35 cellular contexts compared by ENCODE assay signal in genomic region chr20:42887281-42887680, GRCh38.
DNase-seq lines count a peak whose midpoint lies in the region; ATAC-seq and TF ChIP-seq lines count a peak whose summit lies in the region.
"Had no signal": no experiment of that assay in that cellular context is flagged by ENCODE, and none has a peak within 500 bp of the region (broad histone marks: within the 10 kb centered on the region; RNA-seq: fewer than 3 reads in every experiment).

No MANE protein-coding gene starts in this region.

- TF ChIP-seq CTCF in RWPE2 (IDR thresholded peaks at IDR 0.05; ENCODE audit: poor library complexity, severe bottlenecking) (no peak), smooth muscle cell (IDR thresholded peaks at IDR 0.05; ENCODE audit: borderline replicate concordance, insufficient read depth, poor library complexity, severe bottlenecking) (no peak), mesothelial cell of epicardium (IDR thresholded peaks at IDR 0.05; ENCODE audit: unreplicated experiment) (no peak)

- H3K36me3 Mint-ChIP-seq in stimulated activated effector memory CD8-positive, alpha-beta T cell treated with anti-CD3 and anti-CD28 coated beads, Interleukin-12 subunit alpha, Interleukin-12 subunit beta, amount 100 ng/mL, for 72 hours = no peaks in the 10 kb centered on the region
- no peaks in the 10 kb centered on the region for H3K36me3 Mint-ChIP-seq in mesothelial cell of epicardium
- H3K36me3 Mint-ChIP-seq: CD14-positive monocyte; CD4-positive, alpha-beta memory T cell; CD4-positive, CD25-positive, alpha-beta regulatory T cell; CD8-positive, alpha-beta memory T cell; CD8-positive, alpha-beta T cell had no signal

- no peaks in the 10 kb centered on the region for H3F3A ChIP-seq in smooth muscle cell (ENCODE audit: low read depth)

- H3K4me3 Mint-ChIP-seq in stimulated activated effector memory CD8-positive, alpha-beta T cell treated with anti-CD3 and anti-CD28 coated beads, Interleukin-12 subunit alpha, Interleukin-12 subunit beta, amount 100 ng/mL, for 72 hours = no peak overlapping the region
- no peak overlapping the region for H3K4me3 Mint-ChIP-seq in mesothelial cell of epicardium
- H3K4me3 Mint-ChIP-seq: B cell; CD14-positive monocyte; CD4-positive, alpha-beta memory T cell; CD4-positive, alpha-beta T cell; CD4-positive, CD25-positive, alpha-beta regulatory T cell; CD8-positive, alpha-beta memory T cell; CD8-positive, alpha-beta T cell had no signal

- H3K27ac Mint-ChIP-seq in stimulated activated effector memory CD8-positive, alpha-beta T cell treated with anti-CD3 and anti-CD28 coated beads, Interleukin-12 subunit alpha, Interleukin-12 subunit beta, amount 100 ng/mL, for 72 hours = no peak overlapping the region
- H3K27ac Mint-ChIP-seq in mesothelial cell of epicardium = no peak overlapping the region
- H3K27ac Mint-ChIP-seq: B cell; CD14-positive monocyte; CD4-positive, alpha-beta memory T cell; CD4-positive, alpha-beta T cell; CD4-positive, CD25-positive, alpha-beta regulatory T cell; CD8-positive, alpha-beta memory T cell; CD8-positive, alpha-beta T cell had no signal

- H3K4me1 ChIP-seq in Karpas-422 (ENCODE audit: low read length) (peaks cover 39% of the 10 kb centered on the region), RWPE2 (ENCODE audit: insufficient read depth, poor library complexity, severe bottlenecking) (no peaks in the 10 kb centered on the region), SJCRH30 (peaks cover 23% of the 10 kb centered on the region), smooth muscle cell (ENCODE audit: low read depth) (no peaks in the 10 kb centered on the region)
- H3K4me1 ChIP-seq: A549; BE2C; BLaER1; BLaER1 treated with 17β-estradiol and CSF1 and Interleukin-3, amounts not matched to agents 10 nM and 100 nM; Caco-2 had no signal

- no peak overlapping the region for H2AFZ ChIP-seq in Karpas-422 (ENCODE audit: low read length)
- no peak overlapping the region for H2AFZ ChIP-seq in smooth muscle cell (ENCODE audit: low read depth)

- H3K27me3 ChIP-seq in Karpas-422 (ENCODE audit: low read length) (no peaks in the 10 kb centered on the region), RWPE2 (ENCODE audit: insufficient read depth, poor library complexity, severe bottlenecking) (no peaks in the 10 kb centered on the region), SJCRH30 (no peaks in the 10 kb centered on the region), smooth muscle cell (ENCODE audit: low read depth) (no peaks in the 10 kb centered on the region)
- H3K27me3 ChIP-seq: BE2C; BLaER1; BLaER1 treated with 17β-estradiol and CSF1 and Interleukin-3, amounts not matched to agents 10 nM and 100 nM had no signal

- H3K9me3 Mint-ChIP-seq in stimulated activated effector memory CD8-positive, alpha-beta T cell treated with anti-CD3 and anti-CD28 coated beads, Interleukin-12 subunit alpha, Interleukin-12 subunit beta, amount 100 ng/mL, for 72 hours = peaks cover 7% of the 10 kb centered on the region
- H3K9me3 Mint-ChIP-seq in mesothelial cell of epicardium = peaks cover 5% of the 10 kb centered on the region
- H3K9me3 Mint-ChIP-seq: CD4-positive, alpha-beta T cell had no signal

- no peak overlapping the region for H3K4me2 ChIP-seq in Karpas-422 (ENCODE audit: low read depth, low read length, poor library complexity, severe bottlenecking)
- H3K4me2 ChIP-seq in smooth muscle cell = no peak overlapping the region
- H3K4me2 ChIP-seq: A549; BLaER1; BLaER1 treated with 17β-estradiol and CSF1 and Interleukin-3, amounts not matched to agents 10 nM and 100 nM had no signal

- H3K4me1 Mint-ChIP-seq in stimulated activated effector memory CD8-positive, alpha-beta T cell treated with anti-CD3 and anti-CD28 coated beads, Interleukin-12 subunit alpha, Interleukin-12 subunit beta, amount 100 ng/mL, for 72 hours = no peaks in the 10 kb centered on the region
- H3K4me1 Mint-ChIP-seq in mesothelial cell of epicardium = no peaks in the 10 kb centered on the region
- H3K4me1 Mint-ChIP-seq: B cell; CD14-positive monocyte; CD4-positive, alpha-beta memory T cell; CD4-positive, CD25-positive, alpha-beta regulatory T cell; CD8-positive, alpha-beta memory T cell had no signal

- DNase-seq in Karpas-422 = no peak
- peak; percentile 29 for DNase-seq in RWPE2 (ENCODE audit: low spot score)
- DNase-seq in SJCRH30 = peak; percentile 77 to 88
- DNase-seq in stimulated activated effector memory CD8-positive, alpha-beta T cell treated with anti-CD3 and anti-CD28 coated beads, Interleukin-12 subunit alpha, Interleukin-12 subunit beta, amount 100 ng/mL, for 72 hours (ENCODE audit: low spot score in 2 of 2) = no peak
- DNase-seq in smooth muscle cell (lab: John Stamatoyannopoulos, UW; ENCODE audit: unreplicated experiment) = no peak
- no peak for DNase-seq in medulla oblongata (ENCODE audit: extremely low spot score)
- DNase-seq in mesothelial cell of epicardium (ENCODE audit: low spot score in 2 of 2, unreplicated experiment in 2 of 2) = no peak
- DNase-seq: 8988T; ACHN; AML-193; BE2C; C1 segment of cervical spinal cord; Caco-2; Calu3; CD4-positive, alpha-beta memory T cell; CD4-positive, alpha-beta T cell; CD4-positive, CD25-positive, alpha-beta regulatory T cell; CD8-positive, alpha-beta memory T cell; CD8-positive, alpha-beta T cell; COR-L47; DMS 273 treated with DMSO at 0.1 percent for 48 hours; DMS153; DMS53; DMS79; DMS79 treated with DMSO at 0.1 percent for 48 hours; DND-41; EL had no signal

- 74% methylated on average over 3 of the region's 3 CpGs for WGBS in smooth muscle cell (ENCODE audit: low lambda C conversion rate)

- H3K4me3 ChIP-seq in Karpas-422 (ENCODE audit: low read length) = no peak overlapping the region
- H3K4me3 ChIP-seq in RWPE2 (ENCODE audit: severe bottlenecking) = no peak overlapping the region
- H3K4me3 ChIP-seq in SJCRH30 = no peak overlapping the region
- H3K4me3 ChIP-seq in smooth muscle cell = no peak overlapping the region
- H3K4me3 ChIP-seq: A549; BLaER1; BLaER1 treated with 17β-estradiol and CSF1 and Interleukin-3, amounts not matched to agents 10 nM and 100 nM had no signal

- H3K79me2 ChIP-seq in Karpas-422 (ENCODE audit: low read length) = peaks cover 13% of the 10 kb centered on the region
- no peaks in the 10 kb centered on the region for H3K79me2 ChIP-seq in smooth muscle cell (ENCODE audit: low read depth)

- no peaks in the 10 kb centered on the region for H3K9me2 ChIP-seq in Karpas-422 (replicated peaks; ENCODE audit: insufficient read depth, low read length)

- H4K20me1 ChIP-seq in Karpas-422 (ENCODE audit: insufficient read depth, low read depth, low read length) (no peaks in the 10 kb centered on the region), smooth muscle cell (ENCODE audit: low read depth) (no peaks in the 10 kb centered on the region)
- H4K20me1 ChIP-seq: BLaER1; BLaER1 treated with 17β-estradiol and CSF1 and Interleukin-3, amounts not matched to agents 10 nM and 100 nM had no signal

- no peak for ATAC-seq in RWPE2 (ENCODE audit: low read depth)
- ATAC-seq in stimulated activated effector memory CD8-positive, alpha-beta T cell treated with anti-CD3 and anti-CD28 coated beads, Interleukin-12 subunit alpha, Interleukin-12 subunit beta, amount 100 ng/mL, for 72 hours = peak; percentile 11
- ATAC-seq in GM21390 (IDR thresholded peaks at IDR 0.05; ENCODE audit: unreplicated experiment) = no peak
- ATAC-seq: A549; CD8-positive, alpha-beta T cell had no signal

- H3K9me3 ChIP-seq in Karpas-422 (ENCODE audit: low read length) = no peaks in the 10 kb centered on the region
- H3K9me3 ChIP-seq in RWPE2 (ENCODE audit: severe bottlenecking) = peaks cover 4% of the 10 kb centered on the region
- peaks cover 2% of the 10 kb centered on the region for H3K9me3 ChIP-seq in SJCRH30 (replicated peaks)
- H3K9me3 ChIP-seq in smooth muscle cell (replicated peaks; ENCODE audit: low read depth) = no peaks in the 10 kb centered on the region
- H3K9me3 ChIP-seq: A549, BE2C, Caco-2 had no signal

- no peak overlapping the region for H3K9ac ChIP-seq in Karpas-422 (ENCODE audit: low read length)
- no peak overlapping the region for H3K9ac ChIP-seq in smooth muscle cell (ENCODE audit: low read depth)
- H3K9ac ChIP-seq: BLaER1; BLaER1 treated with 17β-estradiol and CSF1 and Interleukin-3, amounts not matched to agents 10 nM and 100 nM had no signal

- H3K27me3 Mint-ChIP-seq in mesothelial cell of epicardium (ENCODE audit: low read depth) = no peaks in the 10 kb centered on the region
- H3K27me3 Mint-ChIP-seq: B cell; CD4-positive, alpha-beta memory T cell; CD4-positive, alpha-beta T cell; CD4-positive, CD25-positive, alpha-beta regulatory T cell; CD8-positive, alpha-beta memory T cell had no signal

- H3K27ac ChIP-seq in Karpas-422 (ENCODE audit: low read length) (peak overlapping the region; percentile 47), RWPE2 (ENCODE audit: poor library complexity, severe bottlenecking) (no peak overlapping the region), SJCRH30 (peak overlapping the region; percentile 86), smooth muscle cell (ENCODE audit: low read depth) (no peak overlapping the region)
- H3K27ac ChIP-seq: 22Rv1; A549; BLaER1; BLaER1 treated with 17β-estradiol and CSF1 and Interleukin-3, amounts not matched to agents 10 nM and 100 nM; C4-2B had no signal

- peaks cover 18% of the 10 kb centered on the region for H3K36me3 ChIP-seq in Karpas-422 (ENCODE audit: insufficient read depth, low read length)
- H3K36me3 ChIP-seq in RWPE2 (ENCODE audit: low read depth) = no peaks in the 10 kb centered on the region
- no peaks in the 10 kb centered on the region for H3K36me3 ChIP-seq in SJCRH30
- H3K36me3 ChIP-seq in smooth muscle cell (ENCODE audit: low read depth) = no peaks in the 10 kb centered on the region
- H3K36me3 ChIP-seq: BE2C; BLaER1; BLaER1 treated with 17β-estradiol and CSF1 and Interleukin-3, amounts not matched to agents 10 nM and 100 nM had no signal

Comparison
In these comparisons a context has a peak if more than half of its experiments do, and no peak if none do; other contexts are left out.
1. DNase-seq: peak in RWPE2 (single experiment) and SJCRH30 (2 of 2); none in Karpas-422 (single experiment), stimulated activated effector memory CD8-positive, alpha-beta T cell treated with anti-CD3 and anti-CD28 coated beads, Interleukin-12 subunit alpha, Interleukin-12 subunit beta, amount 100 ng/mL, for 72 hours (0 of 2), smooth muscle cell (single experiment), medulla oblongata (single experiment) and mesothelial cell of epicardium (0 of 2).
2. H3K27ac ChIP-seq: peak in Karpas-422 (single experiment) and SJCRH30 (single experiment); none in RWPE2 (single experiment) and smooth muscle cell (single experiment).